11 cellular contexts compared by ENCODE assay signal in genomic region chr1:211632117-211632807, GRCh38. TPM values are rescaled to one million over a fixed set of nuclear protein-coding genes. Genes with fewer than 3 reads are reported as not detected.
DNase-seq lines count a peak whose midpoint lies in the region; ATAC-seq, FAIRE-seq and TF ChIP-seq lines count a peak whose summit lies in the region.
"Had no signal": no experiment of that assay in that cellular context is flagged by ENCODE, and none has a peak within 500 bp of the region (broad histone marks: within the 10 kb centered on the region; RNA-seq: fewer than 3 reads in every experiment).

No MANE protein-coding gene starts in this region.

- no peaks in the 10 kb centered on the region for H3K79me2 ChIP-seq in keratinocyte (ENCODE audit: control insufficient read depth, insufficient read depth, low read length)

- H3K27me3 ChIP-seq in keratinocyte (ENCODE audit: control insufficient read depth, extremely low read depth, insufficient read depth, low read length), result peaks cover 38% of the 10 kb centered on the region
- no peaks in the 10 kb centered on the region for H3K27me3 ChIP-seq in H7 (ENCODE audit: control insufficient read depth, insufficient read depth, low read length)

- no peak for TF ChIP-seq CTCF in keratinocyte (optimal IDR thresholded peaks at IDR 0.05 in 1 of 3, IDR thresholded peaks at IDR 0.05 in 1 of 3, conservative IDR thresholded peaks at IDR 0.05 in 1 of 3; ENCODE audit: extremely low read depth in 1 of 3, insufficient read depth in 2 of 3, low read length in 3 of 3)

- H3K4me3 ChIP-seq in keratinocyte (ENCODE audit: control insufficient read depth in 2 of 3, extremely low read depth in 1 of 3, insufficient read depth in 2 of 3, low read depth in 1 of 3, low read length in 3 of 3), result peak overlapping the region in 1 of 3 experiments; percentile 7
- no peak overlapping the region for H3K4me3 ChIP-seq in H7 (ENCODE audit: insufficient read depth, low read depth, low read length)

- ATAC-seq in GM21825 (IDR thresholded peaks at IDR 0.05; ENCODE audit: unreplicated experiment), result peak; percentile 62
- ATAC-seq: WTC11 had no signal

- peak overlapping the region; percentile 73 for H3K4me2 ChIP-seq in keratinocyte (ENCODE audit: control insufficient read depth, extremely low read depth, insufficient read depth, low read depth, low read length)

- dilution Hi-C loops in keratinocyte (cut with MboI; ENCODE audit: extremely low pct_ligation_motif_present, low sequenced_read_pairs), result no loop called here

- no peak overlapping the region for H3K27ac ChIP-seq in keratinocyte (ENCODE audit: control insufficient read depth, insufficient read depth, low read length)

- DNase-seq in Daoy (ENCODE audit: low read depth) (peak; percentile 73), RPMI7951 (ENCODE audit: low read depth) (peak; percentile 96), keratinocyte (ENCODE audit: low read depth, low spot score) (no peak), NCI-H526 (lab: John Stamatoyannopoulos, UW) (no peak), NCI-H524 treated with DMSO at 0.1 percent for 48 hours (lab: John Stamatoyannopoulos, UW) (no peak), GF-D8 (lab: John Stamatoyannopoulos, UW) (no peak), H7 (no peak)
- DNase-seq: CD4-positive, CD25-positive, alpha-beta regulatory T cell; small intestine had no signal

- H3K4me1 ChIP-seq in keratinocyte (ENCODE audit: control insufficient read depth, extremely low read depth, insufficient read depth, low read length), result peaks cover 30% of the 10 kb centered on the region

- H3K36me3 ChIP-seq in keratinocyte (ENCODE audit: control insufficient read depth in 2 of 2, extremely low read depth in 1 of 2, insufficient read depth in 2 of 2, low read length in 2 of 2) (no peaks in the 10 kb centered on the region), H7 (replicated peaks; ENCODE audit: control insufficient read depth, insufficient read depth, low read length) (no peaks in the 10 kb centered on the region)

- peak overlapping the region; percentile 43 for H2AFZ ChIP-seq in keratinocyte (ENCODE audit: control insufficient read depth, low read length)

- H4K20me1 ChIP-seq in keratinocyte (ENCODE audit: control insufficient read depth, extremely low read depth, insufficient read depth, low read length), result no peaks in the 10 kb centered on the region

- FAIRE-seq in keratinocyte (lab: Jason Lieb, UNC), result no peak
- FAIRE-seq: small intestine had no signal

- no peak overlapping the region for H3K9ac ChIP-seq in keratinocyte (ENCODE audit: control insufficient read depth, extremely low read depth, insufficient read depth, low read length)

- no peaks in the 10 kb centered on the region for H3K9me3 ChIP-seq in keratinocyte (ENCODE audit: control insufficient read depth, low read depth, low read length)

- H3K9me1 ChIP-seq in keratinocyte (ENCODE audit: control insufficient read depth, extremely low read depth, insufficient read depth, low read length), result no peaks in the 10 kb centered on the region

RNA-seq across cellular contexts. Expression of gene NEK2, which starts 43.2 kb away (rescaled TPM):
- total RNA-seq in Daoy (2014; rRNA removed; shearing (Covaris generic)), result 97.8 and 151 TPM in 2 replicates
- 100 and 110 TPM in 2 replicates for total RNA-seq in RPMI7951 (2014; rRNA removed; shearing (Covaris generic))
- polyA plus RNA-seq in keratinocyte, result 0.99 to 10.8 TPM (median 7.0 TPM) in 3 replicates
- polyA plus RNA-seq in keratinocyte (2011; ENCODE audit: low read depth), result not detected
- polyA plus RNA-seq in keratinocyte (2011; cell fraction: cytosol; rRNA removed), result 2.1 and 3.3 TPM in 2 replicates
- 1.1 and 1.5 TPM in 2 replicates for polyA plus RNA-seq in keratinocyte (2011; cell fraction: nucleus; rRNA removed)
- polyA plus RNA-seq in keratinocyte (2012; ENCODE audit: low replicate concordance), result 6.2 TPM in 1 of 2 replicates, not detected in the other
- 1.5 to 9.0 TPM (median 2.5 TPM) in 3 replicates for polyA minus RNA-seq in keratinocyte
- polyA minus RNA-seq in keratinocyte (2011; cell fraction: cytosol; rRNA and poly(A)+ RNA removed), result 4.8 TPM
- polyA minus RNA-seq in keratinocyte (2011; cell fraction: nucleus; rRNA and poly(A)+ RNA removed), result 0.53 and 2.4 TPM in 2 replicates
- 58.3 and 82.0 TPM in 2 replicates for total RNA-seq in H7 (2014; rRNA removed; shearing (Covaris generic))

RNA-seq across cellular contexts. Expression of gene SLC30A1, which starts 53.3 kb away (rescaled TPM):
- 11.3 and 18.2 TPM in 2 replicates for total RNA-seq in Daoy (2014; rRNA removed; shearing (Covaris generic))
- 10.1 and 12.0 TPM in 2 replicates for total RNA-seq in RPMI7951 (2014; rRNA removed; shearing (Covaris generic))
- 11.8 to 17.2 TPM (median 12.4 TPM) in 3 replicates for polyA plus RNA-seq in keratinocyte
- polyA plus RNA-seq in keratinocyte (2011; ENCODE audit: low read depth), result 18.5 TPM
- polyA plus RNA-seq in keratinocyte (2011; cell fraction: cytosol; rRNA removed), result 5.4 and 10.8 TPM in 2 replicates
- polyA plus RNA-seq in keratinocyte (2011; cell fraction: nucleus; rRNA removed), result 16.8 and 26.0 TPM in 2 replicates
- 20.3 and 34.7 TPM in 2 replicates for polyA plus RNA-seq in keratinocyte (2012; ENCODE audit: low replicate concordance)
- polyA minus RNA-seq in keratinocyte, result 5.9 to 26.5 TPM (median 16.6 TPM) in 3 replicates
- 23.6 TPM for polyA minus RNA-seq in keratinocyte (2011; cell fraction: cytosol; rRNA and poly(A)+ RNA removed)
- 52.2 and 72.0 TPM in 2 replicates for polyA minus RNA-seq in keratinocyte (2011; cell fraction: nucleus; rRNA and poly(A)+ RNA removed)
- 9.1 and 12.4 TPM in 2 replicates for total RNA-seq in H7 (2014; rRNA removed; shearing (Covaris generic))

Comparison
In these comparisons a context has a peak if more than half of its experiments do, and no peak if none do; other contexts are left out.
1. DNase-seq: peak in Daoy (single experiment) and RPMI7951 (single experiment); none in keratinocyte (single experiment), NCI-H526 (0 of 2), NCI-H524 treated with DMSO at 0.1 percent for 48 hours (single experiment), GF-D8 (single experiment) and H7 (single experiment).